Comparison of ENCODE assay signal across 34 cellular contexts in the genomic region with DNA sequence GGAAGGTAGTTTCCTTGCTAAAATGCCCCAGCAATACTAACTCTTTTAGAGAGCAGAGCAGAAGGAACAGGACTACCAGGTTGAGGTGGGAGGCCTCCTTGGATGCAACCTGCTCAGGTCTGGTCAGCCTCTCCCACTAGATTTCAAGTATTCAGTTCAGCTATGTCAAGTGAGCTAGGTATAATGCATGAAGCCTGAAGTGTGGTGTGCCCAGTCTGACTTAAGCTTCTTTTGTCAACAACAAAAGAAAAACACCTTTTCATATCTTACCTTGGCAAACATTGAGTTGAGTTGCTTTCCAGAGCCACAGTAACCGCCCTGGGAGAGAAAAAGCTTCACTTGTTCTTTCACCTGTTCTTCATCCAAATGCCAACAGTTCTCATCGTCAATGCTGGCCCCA.
"Had no signal": no experiment of that assay in that cellular context is flagged by ENCODE, and none has a peak within 500 bp of the region (broad histone marks: within the 10 kb centered on the region; RNA-seq: fewer than 3 reads in every experiment).

No MANE protein-coding gene starts in this region.

- H3K4me1 ChIP-seq: breast epithelium, colonic mucosa had no signal

- ATAC-seq: activated CD4-positive, alpha-beta T cell treated with anti-CD3 and anti-CD28 coated beads for 36 hours; activated CD8-positive, alpha-beta memory T cell treated with anti-CD3 and anti-CD28 coated beads, Interleukin-2, amount 10 ng/mL, durations not matched to agents 7 days and 5 days; activated CD8-positive, alpha-beta T cell treated with anti-CD3 and anti-CD28 coated beads, Interleukin-2, amount 10 ng/mL, durations not matched to agents 7 days and 5 days; activated naive CD8-positive, alpha-beta T cell treated with anti-CD3 and anti-CD28 coated beads, Interleukin-2, amount 50 U/mL, for 24 hours; esophagus mucosa had no signal

- DNase-seq: activated CD4-positive, alpha-beta memory T cell treated with anti-CD3 and anti-CD28 coated beads for 36 hours; activated CD4-positive, alpha-beta T cell treated with anti-CD3 and anti-CD28 coated beads for 36 hours; activated CD4-positive, alpha-beta T cell treated with anti-CD3 and anti-CD28 coated beads, Interleukin-2, amount 10 ng/mL, durations not matched to agents 24 days and 14 days; activated CD4-positive, CD25-positive, alpha-beta regulatory T cell; activated CD4-positive, CD25-positive, alpha-beta regulatory T cell treated with anti-CD3 and anti-CD28 coated beads, Interleukin-2, amount 50 U/mL, for 72 hours; activated CD8-positive, alpha-beta memory T cell treated with anti-CD3 and anti-CD28 coated beads, Interleukin-2, amount 10 ng/mL, durations not matched to agents 7 days and 5 days; activated CD8-positive, alpha-beta memory T cell treated with anti-CD3 and anti-CD28 coated beads, Interleukin-2, amount 50 U/mL, for 4 hours; activated CD8-positive, alpha-beta T cell treated with anti-CD3 and anti-CD28 coated beads, Interleukin-2, amount 10 ng/mL, durations not matched to agents 7 days and 5 days; activated effector memory CD4-positive, alpha-beta T cell treated with anti-CD3 and anti-CD28 coated beads, Interleukin-2, amount 50 U/mL, for 16 hours; activated naive CD4-positive, alpha-beta T cell treated with anti-CD3 and anti-CD28 coated beads for 36 hours; activated naive CD8-positive, alpha-beta T cell treated with anti-CD3 and anti-CD28 coated beads for 36 hours; activated naive CD8-positive, alpha-beta T cell treated with anti-CD3 and anti-CD28 coated beads, Interleukin-2, amount 50 U/mL, for 24 hours; activated T-cell treated with anti-CD3 and anti-CD28 coated beads, Interleukin-2, amount 50 U/mL, for 1 hour; activated T-cell treated with anti-CD3 and anti-CD28 coated beads, Interleukin-2, amount 50 U/mL, for 48 hours; adrenal gland; amygdala; aorta; central memory CD4-positive, alpha-beta T cell; cerebellar nuclear complex; colonic mucosa; dorsolateral prefrontal cortex; effector memory CD4-positive, alpha-beta T cell; endodermal cell; foreskin fibroblast; head of caudate nucleus; T-helper 2 cell had no signal

- H3K9me3 ChIP-seq: adrenal gland, breast epithelium, colonic mucosa had no signal

- H3K4me1 Mint-ChIP-seq: activated CD4-positive, alpha-beta T cell treated with anti-CD3 and anti-CD28 coated beads for 36 hours; activated CD4-positive, alpha-beta T cell treated with anti-CD3 and anti-CD28 coated beads, Interleukin-2, amount 10 ng/mL, durations not matched to agents 24 days and 14 days; activated naive CD4-positive, alpha-beta T cell treated with anti-CD3 and anti-CD28 coated beads, Interleukin-2, amount 50 U/mL, for 24 hours; activated naive CD8-positive, alpha-beta T cell treated with anti-CD3 and anti-CD28 coated beads for 36 hours; activated naive CD8-positive, alpha-beta T cell treated with anti-CD3 and anti-CD28 coated beads, Interleukin-2, amount 50 U/mL, for 24 hours; brain; endodermal cell had no signal

- H3K27me3 Mint-ChIP-seq: activated CD4-positive, alpha-beta memory T cell treated with anti-CD3 and anti-CD28 coated beads for 36 hours; activated CD4-positive, alpha-beta T cell treated with anti-CD3 and anti-CD28 coated beads for 36 hours; activated CD4-positive, alpha-beta T cell treated with anti-CD3 and anti-CD28 coated beads, Interleukin-2, amount 10 ng/mL, durations not matched to agents 24 days and 14 days; activated CD8-positive, alpha-beta memory T cell treated with anti-CD3 and anti-CD28 coated beads, Interleukin-2, amount 10 ng/mL, durations not matched to agents 7 days and 5 days; activated naive CD4-positive, alpha-beta T cell treated with anti-CD3 and anti-CD28 coated beads, Interleukin-2, amount 50 U/mL, for 24 hours; activated naive CD8-positive, alpha-beta T cell treated with anti-CD3 and anti-CD28 coated beads for 36 hours; activated naive CD8-positive, alpha-beta T cell treated with anti-CD3 and anti-CD28 coated beads, Interleukin-2, amount 50 U/mL, for 24 hours; brain; dendritic cell treated with granulocyte-macrophage colony-stimulating factor and Interleukin-4, amounts not matched to agents 40 ng/mL and 50 ng/mL, for 4 days had no signal

- H3K9me3 Mint-ChIP-seq: activated CD4-positive, alpha-beta memory T cell treated with anti-CD3 and anti-CD28 coated beads for 36 hours; activated CD4-positive, alpha-beta T cell treated with anti-CD3 and anti-CD28 coated beads, Interleukin-2, amount 10 ng/mL, durations not matched to agents 24 days and 14 days; activated naive CD4-positive, alpha-beta T cell treated with anti-CD3 and anti-CD28 coated beads for 36 hours; activated naive CD4-positive, alpha-beta T cell treated with anti-CD3 and anti-CD28 coated beads, Interleukin-2, amount 50 U/mL, for 24 hours; activated naive CD8-positive, alpha-beta T cell treated with anti-CD3 and anti-CD28 coated beads for 36 hours; activated naive CD8-positive, alpha-beta T cell treated with anti-CD3 and anti-CD28 coated beads, Interleukin-2, amount 50 U/mL, for 24 hours; activated T-helper 1 cell treated with anti-CD3 and anti-CD28 coated beads, Interleukin-12 subunit alpha, Interleukin-12 subunit beta, Interleukin-2, Interleukin-4 antibody, amounts not matched to agents 30 ng/mL and 10 ng/mL and 1 ng/mL, durations not matched to agents 14 hours and 24 hours and 36 hours; activated T-helper 2 cell treated with anti-CD3 and anti-CD28 coated beads, Interferon-gamma antibody, Interleukin-2, Interleukin-4, amounts not matched to agents 10 μg/mL and 5 μg/mL and 100 μg/mL, durations not matched to agents 14 hours and 24 hours and 36 hours; brain; dendritic cell treated with granulocyte-macrophage colony-stimulating factor and Interleukin-4, amounts not matched to agents 40 ng/mL and 50 ng/mL, for 4 days; endodermal cell had no signal

- H3K27ac Mint-ChIP-seq: activated CD4-positive, alpha-beta memory T cell treated with anti-CD3 and anti-CD28 coated beads for 36 hours; activated CD4-positive, alpha-beta T cell treated with anti-CD3 and anti-CD28 coated beads for 36 hours; activated CD4-positive, alpha-beta T cell treated with anti-CD3 and anti-CD28 coated beads, Interleukin-2, amount 10 ng/mL, durations not matched to agents 24 days and 14 days; activated CD8-positive, alpha-beta memory T cell treated with anti-CD3 and anti-CD28 coated beads, Interleukin-2, amount 10 ng/mL, durations not matched to agents 7 days and 5 days; activated CD8-positive, alpha-beta T cell treated with anti-CD3 and anti-CD28 coated beads, Interleukin-2, amount 10 ng/mL, durations not matched to agents 7 days and 5 days; activated naive CD4-positive, alpha-beta T cell treated with anti-CD3 and anti-CD28 coated beads for 36 hours; activated naive CD4-positive, alpha-beta T cell treated with anti-CD3 and anti-CD28 coated beads, Interleukin-2, amount 50 U/mL, for 24 hours; activated naive CD8-positive, alpha-beta T cell treated with anti-CD3 and anti-CD28 coated beads for 36 hours; activated naive CD8-positive, alpha-beta T cell treated with anti-CD3 and anti-CD28 coated beads, Interleukin-2, amount 50 U/mL, for 24 hours; activated T-helper 1 cell treated with anti-CD3 and anti-CD28 coated beads, Interleukin-12 subunit alpha, Interleukin-12 subunit beta, Interleukin-2, Interleukin-4 antibody, amounts not matched to agents 30 ng/mL and 10 ng/mL and 1 ng/mL, durations not matched to agents 14 hours and 24 hours and 36 hours; activated T-helper 2 cell treated with anti-CD3 and anti-CD28 coated beads, Interferon-gamma antibody, Interleukin-2, Interleukin-4, amounts not matched to agents 10 μg/mL and 5 μg/mL and 100 μg/mL, durations not matched to agents 14 hours and 24 hours and 36 hours; brain; dendritic cell treated with granulocyte-macrophage colony-stimulating factor and Interleukin-4, amounts not matched to agents 40 ng/mL and 50 ng/mL, for 4 days; endodermal cell had no signal

- H3K36me3 ChIP-seq: breast epithelium, colonic mucosa had no signal

- H3K27ac ChIP-seq: adrenal gland, breast epithelium, cardiac muscle cell, colonic mucosa, dorsolateral prefrontal cortex had no signal

- H3K27me3 ChIP-seq: adrenal gland, breast epithelium, cardiac muscle cell, colonic mucosa, dorsolateral prefrontal cortex had no signal

- H3K36me3 Mint-ChIP-seq: activated CD4-positive, alpha-beta memory T cell treated with anti-CD3 and anti-CD28 coated beads for 36 hours; activated CD8-positive, alpha-beta memory T cell treated with anti-CD3 and anti-CD28 coated beads, Interleukin-2, amount 10 ng/mL, durations not matched to agents 7 days and 5 days; activated naive CD8-positive, alpha-beta T cell treated with anti-CD3 and anti-CD28 coated beads for 36 hours had no signal

- H3K4me3 ChIP-seq: adrenal gland, breast epithelium, cardiac muscle cell, colonic mucosa, dorsolateral prefrontal cortex had no signal

- H3K4me3 Mint-ChIP-seq: activated CD4-positive, alpha-beta memory T cell treated with anti-CD3 and anti-CD28 coated beads for 36 hours; activated CD4-positive, alpha-beta T cell treated with anti-CD3 and anti-CD28 coated beads for 36 hours; activated CD4-positive, alpha-beta T cell treated with anti-CD3 and anti-CD28 coated beads, Interleukin-2, amount 10 ng/mL, durations not matched to agents 24 days and 14 days; activated CD8-positive, alpha-beta memory T cell treated with anti-CD3 and anti-CD28 coated beads, Interleukin-2, amount 10 ng/mL, durations not matched to agents 7 days and 5 days; activated CD8-positive, alpha-beta T cell treated with anti-CD3 and anti-CD28 coated beads, Interleukin-2, amount 10 ng/mL, durations not matched to agents 7 days and 5 days; activated naive CD4-positive, alpha-beta T cell treated with anti-CD3 and anti-CD28 coated beads for 36 hours; activated naive CD4-positive, alpha-beta T cell treated with anti-CD3 and anti-CD28 coated beads, Interleukin-2, amount 50 U/mL, for 24 hours; activated naive CD8-positive, alpha-beta T cell treated with anti-CD3 and anti-CD28 coated beads for 36 hours; activated naive CD8-positive, alpha-beta T cell treated with anti-CD3 and anti-CD28 coated beads, Interleukin-2, amount 50 U/mL, for 24 hours; activated T-helper 1 cell treated with anti-CD3 and anti-CD28 coated beads, Interleukin-12 subunit alpha, Interleukin-12 subunit beta, Interleukin-2, Interleukin-4 antibody, amounts not matched to agents 30 ng/mL and 10 ng/mL and 1 ng/mL, durations not matched to agents 14 hours and 24 hours and 36 hours; brain; dendritic cell treated with granulocyte-macrophage colony-stimulating factor and Interleukin-4, amounts not matched to agents 40 ng/mL and 50 ng/mL, for 4 days; endodermal cell had no signal
